In genomic region chr17:45791935-45792334, GRCh38 we compare ENCODE assay signal across 21 cellular contexts. TPM values are rescaled to one million over a fixed set of nuclear protein-coding genes. Genes with fewer than 3 reads are reported as not detected.
A peak's percentile ranks its signal among the peaks of the same experiment; 100 is the strongest.
DNase-seq lines count a peak whose midpoint lies in the region; ATAC-seq and TF ChIP-seq lines count a peak whose summit lies in the region.
"Had no signal": no experiment of that assay in that cellular context is flagged by ENCODE, and none has a peak within 500 bp of the region (broad histone marks: within the 10 kb centered on the region; RNA-seq: fewer than 3 reads in every experiment).

No MANE protein-coding gene starts in this region.

- H3K36me3 ChIP-seq in MM.1S (replicated peaks; ENCODE audit: insufficient read depth, low read length) = no peaks in the 10 kb centered on the region
- H3K36me3 ChIP-seq in naive thymus-derived CD4-positive, alpha-beta T cell (ENCODE audit: control insufficient read depth in 2 of 3, insufficient read depth in 3 of 3, low read length in 3 of 3) = no peaks in the 10 kb centered on the region
- H3K36me3 ChIP-seq: brain microvascular endothelial cell, left ventricle myocardium inferior had no signal

- no peaks in the 10 kb centered on the region for H3K9me3 Mint-ChIP-seq in WTC11
- H3K9me3 Mint-ChIP-seq in naive thymus-derived CD4-positive, alpha-beta T cell = no peaks in the 10 kb centered on the region
- no peaks in the 10 kb centered on the region for H3K9me3 Mint-ChIP-seq in mesothelial cell of epicardium
- H3K9me3 Mint-ChIP-seq: dendritic cell treated with granulocyte-macrophage colony-stimulating factor and Interleukin-4, amounts not matched to agents 40 ng/mL and 50 ng/mL, for 4 days had no signal

- peaks cover 96% of the 10 kb centered on the region for H3K27me3 ChIP-seq in MM.1S (replicated peaks; ENCODE audit: insufficient read depth, low read length)
- H3K27me3 ChIP-seq in naive thymus-derived CD4-positive, alpha-beta T cell (ENCODE audit: control insufficient read depth in 2 of 2, insufficient read depth in 2 of 2, low read length in 2 of 2) = no peaks in the 10 kb centered on the region

- H3K4me1 Mint-ChIP-seq in WTC11 (peaks cover 38% of the 10 kb centered on the region), mesothelial cell of epicardium (peaks cover 5% of the 10 kb centered on the region)
- peaks cover 0 to 3% (median 0%) of the 10 kb centered on the region in 7 donors for H3K4me1 Mint-ChIP-seq in naive thymus-derived CD4-positive, alpha-beta T cell

- CTCF ChIA-PET in WTC11 (lab: Charles Lee) = interaction anchor here (1.1 to 6.7 kb wide), 5 partner anchors 8 to 152 kb away, joined by 3 to 87 read pairs (median 4); partner anchors contain the start of gene CRHR1
- CTCF ChIA-PET in naive thymus-derived CD4-positive, alpha-beta T cell (lab: Charles Lee) = no interaction called here

- peak overlapping the region; percentile 8; the same call in 1 of the 2 replicates for H3K4me2 ChIP-seq in MM.1S (ENCODE audit: low read depth, low read length)

- H3K27ac Mint-ChIP-seq in WTC11 (no peak overlapping the region), mesothelial cell of epicardium (no peak overlapping the region)
- no peak overlapping the region for H3K27ac Mint-ChIP-seq in naive thymus-derived CD4-positive, alpha-beta T cell
- H3K27ac Mint-ChIP-seq: activated naive CD8-positive, alpha-beta T cell; dendritic cell treated with granulocyte-macrophage colony-stimulating factor and Interleukin-4, amounts not matched to agents 40 ng/mL and 50 ng/mL, for 4 days had no signal

- H3K9me3 ChIP-seq in MM.1S (replicated peaks; ENCODE audit: insufficient read depth, low read length) = no peaks in the 10 kb centered on the region
- no peaks in the 10 kb centered on the region for H3K9me3 ChIP-seq in naive thymus-derived CD4-positive, alpha-beta T cell (ENCODE audit: control insufficient read depth in 2 of 3, low read length in 3 of 3)
- H3K9me3 ChIP-seq: Caco-2, left ventricle myocardium inferior had no signal

- no peaks in the 10 kb centered on the region for H4K20me1 ChIP-seq in MM.1S (ENCODE audit: insufficient read depth, low read length)

- peak; percentile 13; the same call in 1 of the 2 replicates for ATAC-seq in WTC11
- ATAC-seq in naive thymus-derived CD4-positive, alpha-beta T cell = no peak
- ATAC-seq: Panc1 had no signal

- H3K27ac ChIP-seq in MM.1S (ENCODE audit: low read length) = no peak overlapping the region
- H3K27ac ChIP-seq in naive thymus-derived CD4-positive, alpha-beta T cell (ENCODE audit: low read depth, low read length) = no peak overlapping the region
- H3K27ac ChIP-seq: brain microvascular endothelial cell, left ventricle myocardium inferior, parathyroid adenoma, skin epidermis had no signal

- no peaks in the 10 kb centered on the region for H3K9me2 ChIP-seq in MM.1S (replicated peaks; ENCODE audit: insufficient read depth, low read length)

- H3K27me3 Mint-ChIP-seq in WTC11 (ENCODE audit: low read depth) = peaks cover 26% of the 10 kb centered on the region
- H3K27me3 Mint-ChIP-seq in naive thymus-derived CD4-positive, alpha-beta T cell = peaks cover 42 to 61% (median 50%) of the 10 kb centered on the region in 5 donors
- H3K27me3 Mint-ChIP-seq in mesothelial cell of epicardium (ENCODE audit: low read depth) = peaks cover 98% of the 10 kb centered on the region

- H3K4me1 ChIP-seq in MM.1S (ENCODE audit: low read length) = no peaks in the 10 kb centered on the region
- no peaks in the 10 kb centered on the region for H3K4me1 ChIP-seq in naive thymus-derived CD4-positive, alpha-beta T cell (ENCODE audit: control insufficient read depth in 2 of 2, insufficient read depth in 2 of 2, low read length in 2 of 2)
- H3K4me1 ChIP-seq: Caco-2, left ventricle myocardium inferior had no signal

- H3K9ac ChIP-seq in MM.1S (ENCODE audit: low read length) = no peak overlapping the region
- H3K9ac ChIP-seq: parathyroid adenoma had no signal

- intact Hi-C loops in naive thymus-derived CD4-positive, alpha-beta T cell (cut with micrococcal nuclease) = no loop called here

- H3K4me3 Mint-ChIP-seq in WTC11 (no peak overlapping the region), mesothelial cell of epicardium (no peak overlapping the region)
- no peak overlapping the region for H3K4me3 Mint-ChIP-seq in naive thymus-derived CD4-positive, alpha-beta T cell
- H3K4me3 Mint-ChIP-seq: activated naive CD8-positive, alpha-beta T cell; dendritic cell treated with granulocyte-macrophage colony-stimulating factor and Interleukin-4, amounts not matched to agents 40 ng/mL and 50 ng/mL, for 4 days had no signal

- TF ChIP-seq CTCF in MM.1S (IDR thresholded peaks at IDR 0.05; ENCODE audit: low read length) = no peak
- no peak for TF ChIP-seq CTCF in WTC11 (IDR thresholded peaks at IDR 0.05)
- TF ChIP-seq CTCF in mesothelial cell of epicardium (IDR thresholded peaks at IDR 0.05; ENCODE audit: unreplicated experiment) = no peak

- POLR2A ChIA-PET in WTC11 (lab: Charles Lee) = no interaction called here
- POLR2A ChIA-PET in naive thymus-derived CD4-positive, alpha-beta T cell (lab: Charles Lee) = no interaction called here

- peak overlapping the region; percentile 14; the same call in 1 of the 2 replicates for H2AFZ ChIP-seq in MM.1S (ENCODE audit: low read length)
- H2AFZ ChIP-seq: parathyroid adenoma had no signal

- no peak overlapping the region for H3K4me3 ChIP-seq in MM.1S (ENCODE audit: low read length)
- H3K4me3 ChIP-seq in naive thymus-derived CD4-positive, alpha-beta T cell (ENCODE audit: low read length) = no peak overlapping the region
- H3K4me3 ChIP-seq: left ventricle myocardium inferior, skin epidermis had no signal

- no peaks in the 10 kb centered on the region for H3K79me2 ChIP-seq in MM.1S (ENCODE audit: low read length)
- H3K79me2 ChIP-seq: parathyroid adenoma had no signal

- peak; percentile 94 for DNase-seq in DMS79 treated with DMSO at 0.1 percent for 48 hours (lab: John Stamatoyannopoulos, UW)
- no peak for DNase-seq in MM.1S
- DNase-seq in WTC11 (ENCODE audit: low spot score) = no peak
- DNase-seq in mucosa of gallbladder (ENCODE audit: low spot score) = peak; percentile 16
- no peak for DNase-seq in medulla oblongata (ENCODE audit: extremely low spot score)
- no peak for DNase-seq in stimulated activated CD4-positive, alpha-beta T cell treated with anti-CD3 and anti-CD28 coated beads, Interleukin-4, amount 100 ng/mL, for 4 hours
- no peak for DNase-seq in naive thymus-derived CD4-positive, alpha-beta T cell
- no peak for DNase-seq in mesothelial cell of epicardium (ENCODE audit: low spot score in 2 of 2, unreplicated experiment in 2 of 2)
- DNase-seq: activated CD4-positive, alpha-beta T cell treated with anti-CD3 and anti-CD28 coated beads, Interleukin-2, amount 50 U/mL, for 1 hour; brain microvascular endothelial cell; Caco-2; IMR-90; left ventricle myocardium inferior; NCI-H1048; NCI-H524 treated with DMSO at 0.1 percent for 48 hours had no signal

- H3K36me3 Mint-ChIP-seq in WTC11 (no peaks in the 10 kb centered on the region), mesothelial cell of epicardium (no peaks in the 10 kb centered on the region)
- no peaks in the 10 kb centered on the region for H3K36me3 Mint-ChIP-seq in naive thymus-derived CD4-positive, alpha-beta T cell
- H3K36me3 Mint-ChIP-seq: activated naive CD8-positive, alpha-beta T cell had no signal

- H3F3A ChIP-seq in MM.1S (ENCODE audit: insufficient read depth, low read length) = no peaks in the 10 kb centered on the region

TF ChIP-seq in WTC11, 78 proteins besides CTCF, POLR2A, EP300 and RAD21:
- TF ChIP-seq RORB (CRISPR knock-in tag; IDR thresholded peaks at IDR 0.05) = no peak

RNA-seq across cellular contexts. Expression of gene CRHR1, which starts 7.8 kb away (rescaled TPM):
- total RNA-seq in WTC11 (2021) (0.92 to 1.6 TPM (median 1.5 TPM) in 3 replicates), mucosa of gallbladder (not detected), mesothelial cell of epicardium (0.27 to 0.36 TPM (median 0.31 TPM) in 3 replicates)
- not detected for total RNA-seq in naive thymus-derived CD4-positive, alpha-beta T cell
- polyA plus RNA-seq in naive thymus-derived CD4-positive, alpha-beta T cell = not detected
- total RNA-seq: Caco-2, IMR-90, left ventricle myocardium inferior had no signal
- polyA plus RNA-seq: IMR-90 had no signal

RNA-seq across cellular contexts. Expression of gene SPPL2C, which starts 52.7 kb away (rescaled TPM):
- total RNA-seq in WTC11 (2021) (not detected in 3 replicates), mucosa of gallbladder (not detected), mesothelial cell of epicardium (not detected in 3 replicates)
- not detected for total RNA-seq in naive thymus-derived CD4-positive, alpha-beta T cell
- not detected for polyA plus RNA-seq in naive thymus-derived CD4-positive, alpha-beta T cell
- total RNA-seq: Caco-2, IMR-90, left ventricle myocardium inferior had no signal
- polyA plus RNA-seq: esophagus, IMR-90 had no signal

Comparison
In these comparisons a context has a peak if more than half of its experiments do, and no peak if none do; other contexts are left out.
1. DNase-seq: peak in DMS79 treated with DMSO at 0.1 percent for 48 hours (single experiment) and mucosa of gallbladder (single experiment); none in MM.1S (single experiment), WTC11 (single experiment), medulla oblongata (single experiment), stimulated activated CD4-positive, alpha-beta T cell treated with anti-CD3 and anti-CD28 coated beads, Interleukin-4, amount 100 ng/mL, for 4 hours (0 of 2), naive thymus-derived CD4-positive, alpha-beta T cell (0 of 9) and mesothelial cell of epicardium (0 of 2).